14 cellular contexts compared by ENCODE assay signal in the genomic region with DNA sequence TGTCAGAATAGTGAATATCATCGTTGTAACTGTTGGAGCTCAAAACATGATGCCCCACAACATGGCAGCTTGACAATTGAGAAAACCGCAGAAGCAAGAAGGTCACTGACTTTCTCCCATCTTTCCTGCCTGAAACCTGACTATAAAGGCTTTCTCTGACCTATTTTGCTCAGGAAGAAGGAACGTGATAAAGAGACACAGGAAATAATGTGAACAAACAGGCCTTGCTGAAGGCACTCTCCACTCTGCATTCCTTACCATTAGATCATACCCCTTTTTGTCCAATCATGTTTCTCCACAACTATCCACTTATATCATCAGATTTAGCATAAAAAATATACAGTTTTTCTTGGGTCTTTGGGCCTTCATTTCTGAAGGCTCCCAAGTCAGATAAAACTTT.
A peak's percentile ranks its signal among the peaks of the same experiment; 100 is the strongest.
DNase-seq lines count a peak whose midpoint lies in the region; ATAC-seq and TF ChIP-seq lines count a peak whose summit lies in the region.
"Had no signal": no experiment of that assay in that cellular context is flagged by ENCODE, and none has a peak within 500 bp of the region (broad histone marks: within the 10 kb centered on the region; RNA-seq: fewer than 3 reads in every experiment).

No MANE protein-coding gene starts in this region.

- TF ChIP-seq CTCF in HFFc6 (IDR thresholded peaks at IDR 0.05) = no peak
- TF ChIP-seq CTCF in fibroblast of pulmonary artery (IDR thresholded peaks at IDR 0.05; ENCODE audit: low read length, missing control alignments) = no peak
- TF ChIP-seq CTCF in type B pancreatic cell (conservative IDR thresholded peaks at IDR 0.05) = no peak

- H3K27me3 Mint-ChIP-seq in HFFc6 (ENCODE audit: insufficient read depth) = no peaks in the 10 kb centered on the region; the same call in 1 of the 2 replicates
- H3K27me3 Mint-ChIP-seq in type B pancreatic cell = no peaks in the 10 kb centered on the region

- H3K4me3 Mint-ChIP-seq in HFFc6 = no peak overlapping the region; the same call in 1 of the 2 replicates
- no peak overlapping the region for H3K4me3 Mint-ChIP-seq in type B pancreatic cell

- H3K36me3 Mint-ChIP-seq in HFFc6 (ENCODE audit: low read depth) (peaks cover 26% of the 10 kb centered on the region), type B pancreatic cell (no peaks in the 10 kb centered on the region)

- peak; percentile 44; the same call in 2 of the 3 replicates for ATAC-seq in SK-N-SH treated with all-trans-retinoic acid at 6 μM for 48 hours
- ATAC-seq in left ventricle myocardium superior = no peak
- no peak for ATAC-seq in HG02981 (IDR thresholded peaks at IDR 0.05; ENCODE audit: unreplicated experiment)
- ATAC-seq: Panc1 had no signal

- peak; percentile 57 for DNase-seq in HFFc6
- DNase-seq in fibroblast of pulmonary artery (ENCODE audit: low read depth) = peak; percentile 24
- no peak for DNase-seq in type B pancreatic cell (ENCODE audit: extremely low spot score, unreplicated experiment)
- DNase-seq in left ventricle myocardium superior = no peak
- no peak for DNase-seq in NCI-H1930 (lab: John Stamatoyannopoulos, UW)
- DNase-seq: NCI-H1092, NCI-H2107, NCI-H345, NCI-H526 treated with DMSO at 0.1 percent for 48 hours, SHP77 had no signal

- H3K9me3 Mint-ChIP-seq in HFFc6 (peaks cover 22% of the 10 kb centered on the region), type B pancreatic cell (peaks cover 10% of the 10 kb centered on the region)

- no peak overlapping the region for H3K4me3 ChIP-seq in fibroblast of pulmonary artery (replicated peaks; ENCODE audit: low read depth, low read length)
- H3K4me3 ChIP-seq: BLaER1 treated with 17β-estradiol and CSF1 and Interleukin-3, amounts not matched to agents 10 nM and 100 nM had no signal

- peaks cover 79% of the 10 kb centered on the region for H3K4me1 Mint-ChIP-seq in HFFc6 (ENCODE audit: low read depth)
- no peaks in the 10 kb centered on the region for H3K4me1 Mint-ChIP-seq in type B pancreatic cell (ENCODE audit: unreplicated experiment)

- H3K27ac Mint-ChIP-seq in HFFc6 (peak overlapping the region; percentile 87), type B pancreatic cell (peak overlapping the region; percentile 32)

- intact Hi-C loops in left ventricle myocardium superior (cut with micrococcal nuclease) = no loop called here

TF ChIP-seq in SK-N-SH treated with all-trans-retinoic acid at 6 μM for 48 hours, 23 proteins besides CTCF, POLR2A, EP300 and RAD21:
- TF ChIP-seq, protein P1, sequence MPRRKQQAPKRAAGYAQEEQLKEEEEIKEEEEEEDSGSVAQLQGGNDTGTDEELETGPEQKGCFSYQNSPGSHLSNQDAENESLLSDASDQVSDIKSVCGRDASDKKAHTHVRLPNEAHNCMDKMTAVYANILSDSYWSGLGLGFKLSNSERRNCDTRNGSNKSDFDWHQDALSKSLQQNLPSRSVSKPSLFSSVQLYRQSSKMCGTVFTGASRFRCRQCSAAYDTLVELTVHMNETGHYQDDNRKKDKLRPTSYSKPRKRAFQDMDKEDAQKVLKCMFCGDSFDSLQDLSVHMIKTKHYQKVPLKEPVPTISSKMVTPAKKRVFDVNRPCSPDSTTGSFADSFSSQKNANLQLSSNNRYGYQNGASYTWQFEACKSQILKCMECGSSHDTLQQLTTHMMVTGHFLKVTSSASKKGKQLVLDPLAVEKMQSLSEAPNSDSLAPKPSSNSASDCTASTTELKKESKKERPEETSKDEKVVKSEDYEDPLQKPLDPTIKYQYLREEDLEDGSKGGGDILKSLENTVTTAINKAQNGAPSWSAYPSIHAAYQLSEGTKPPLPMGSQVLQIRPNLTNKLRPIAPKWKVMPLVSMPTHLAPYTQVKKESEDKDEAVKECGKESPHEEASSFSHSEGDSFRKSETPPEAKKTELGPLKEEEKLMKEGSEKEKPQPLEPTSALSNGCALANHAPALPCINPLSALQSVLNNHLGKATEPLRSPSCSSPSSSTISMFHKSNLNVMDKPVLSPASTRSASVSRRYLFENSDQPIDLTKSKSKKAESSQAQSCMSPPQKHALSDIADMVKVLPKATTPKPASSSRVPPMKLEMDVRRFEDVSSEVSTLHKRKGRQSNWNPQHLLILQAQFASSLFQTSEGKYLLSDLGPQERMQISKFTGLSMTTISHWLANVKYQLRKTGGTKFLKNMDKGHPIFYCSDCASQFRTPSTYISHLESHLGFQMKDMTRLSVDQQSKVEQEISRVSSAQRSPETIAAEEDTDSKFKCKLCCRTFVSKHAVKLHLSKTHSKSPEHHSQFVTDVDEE (CRISPR knock-in tag; IDR thresholded peaks at IDR 0.05) = no peak
- TF ChIP-seq PPARA (CRISPR knock-in tag; IDR thresholded peaks at IDR 0.05; ENCODE audit: borderline replicate concordance) = no peak
- no peak for TF ChIP-seq ARNTL (CRISPR knock-in tag; IDR thresholded peaks at IDR 0.05; ENCODE audit: borderline replicate concordance, low read depth)
- TF ChIP-seq OSR1 (CRISPR knock-in tag; IDR thresholded peaks at IDR 0.05) = no peak
- no peak for TF ChIP-seq ZNF70 (CRISPR knock-in tag; IDR thresholded peaks at IDR 0.05)
- no peak for TF ChIP-seq ISL1 (CRISPR knock-in tag; IDR thresholded peaks at IDR 0.05)
- TF ChIP-seq, protein P2, sequence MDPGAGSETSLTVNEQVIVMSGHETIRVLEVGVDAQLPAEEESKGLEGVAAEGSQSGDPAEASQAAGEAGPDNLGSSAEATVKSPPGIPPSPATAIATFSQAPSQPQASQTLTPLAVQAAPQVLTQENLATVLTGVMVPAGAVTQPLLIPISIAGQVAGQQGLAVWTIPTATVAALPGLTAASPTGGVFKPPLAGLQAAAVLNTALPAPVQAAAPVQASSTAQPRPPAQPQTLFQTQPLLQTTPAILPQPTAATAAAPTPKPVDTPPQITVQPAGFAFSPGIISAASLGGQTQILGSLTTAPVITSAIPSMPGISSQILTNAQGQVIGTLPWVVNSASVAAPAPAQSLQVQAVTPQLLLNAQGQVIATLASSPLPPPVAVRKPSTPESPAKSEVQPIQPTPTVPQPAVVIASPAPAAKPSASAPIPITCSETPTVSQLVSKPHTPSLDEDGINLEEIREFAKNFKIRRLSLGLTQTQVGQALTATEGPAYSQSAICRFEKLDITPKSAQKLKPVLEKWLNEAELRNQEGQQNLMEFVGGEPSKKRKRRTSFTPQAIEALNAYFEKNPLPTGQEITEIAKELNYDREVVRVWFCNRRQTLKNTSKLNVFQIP (CRISPR knock-in tag; IDR thresholded peaks at IDR 0.05; ENCODE audit: borderline replicate concordance, low read depth) = no peak
- TF ChIP-seq ZNF8 (CRISPR knock-in tag; IDR thresholded peaks at IDR 0.05) = no peak
- TF ChIP-seq CSDC2 (CRISPR knock-in tag; IDR thresholded peaks at IDR 0.05) = no peak
- TF ChIP-seq ZFP3 (CRISPR knock-in tag; IDR thresholded peaks at IDR 0.05) = no peak
- TF ChIP-seq, protein P3, sequence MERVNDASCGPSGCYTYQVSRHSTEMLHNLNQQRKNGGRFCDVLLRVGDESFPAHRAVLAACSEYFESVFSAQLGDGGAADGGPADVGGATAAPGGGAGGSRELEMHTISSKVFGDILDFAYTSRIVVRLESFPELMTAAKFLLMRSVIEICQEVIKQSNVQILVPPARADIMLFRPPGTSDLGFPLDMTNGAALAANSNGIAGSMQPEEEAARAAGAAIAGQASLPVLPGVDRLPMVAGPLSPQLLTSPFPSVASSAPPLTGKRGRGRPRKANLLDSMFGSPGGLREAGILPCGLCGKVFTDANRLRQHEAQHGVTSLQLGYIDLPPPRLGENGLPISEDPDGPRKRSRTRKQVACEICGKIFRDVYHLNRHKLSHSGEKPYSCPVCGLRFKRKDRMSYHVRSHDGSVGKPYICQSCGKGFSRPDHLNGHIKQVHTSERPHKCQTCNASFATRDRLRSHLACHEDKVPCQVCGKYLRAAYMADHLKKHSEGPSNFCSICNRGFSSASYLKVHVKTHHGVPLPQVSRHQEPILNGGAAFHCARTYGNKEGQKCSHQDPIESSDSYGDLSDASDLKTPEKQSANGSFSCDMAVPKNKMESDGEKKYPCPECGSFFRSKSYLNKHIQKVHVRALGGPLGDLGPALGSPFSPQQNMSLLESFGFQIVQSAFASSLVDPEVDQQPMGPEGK (CRISPR knock-in tag; IDR thresholded peaks at IDR 0.05; ENCODE audit: borderline replicate concordance) = no peak
- TF ChIP-seq ZC3H10 (CRISPR knock-in tag; IDR thresholded peaks at IDR 0.05) = no peak
- TF ChIP-seq GLIS3 (CRISPR knock-in tag; IDR thresholded peaks at IDR 0.05) = no peak
- no peak for TF ChIP-seq ZFP30 (CRISPR knock-in tag; IDR thresholded peaks at IDR 0.05)

Comparison
In these comparisons a context has a peak if more than half of its experiments do, and no peak if none do; other contexts are left out.
1. DNase-seq: peak in HFFc6 (single experiment) and fibroblast of pulmonary artery (single experiment); none in type B pancreatic cell (single experiment), left ventricle myocardium superior (single experiment) and NCI-H1930 (0 of 2).